ENCODE assay signal across 15 cellular contexts in genomic region chr10:121158988-121159579, GRCh38.
DNase-seq lines count a peak whose midpoint lies in the region; ATAC-seq and TF ChIP-seq lines count a peak whose summit lies in the region.
"Had no signal": no experiment of that assay in that cellular context is flagged by ENCODE, and none has a peak within 500 bp of the region (broad histone marks: within the 10 kb centered on the region; RNA-seq: fewer than 3 reads in every experiment).

No MANE protein-coding gene starts in this region.

- no peak overlapping the region for H3K4me3 ChIP-seq in smooth muscle cell
- H3K4me3 ChIP-seq: K562, PC-9, right atrium auricular region had no signal

- H3K27me3 Mint-ChIP-seq in activated CD4-positive, alpha-beta T cell treated with anti-CD3 and anti-CD28 coated beads for 36 hours: peaks cover 1% of the 10 kb centered on the region

- POLR2A ChIA-PET in activated CD4-positive, alpha-beta T cell treated with anti-CD3 and anti-CD28 coated beads for 36 hours (lab: Charles Lee): no interaction called here

- peaks cover 3% of the 10 kb centered on the region for H3K4me1 Mint-ChIP-seq in activated CD4-positive, alpha-beta T cell treated with anti-CD3 and anti-CD28 coated beads for 36 hours

- H3K27me3 ChIP-seq in foreskin keratinocyte (no peaks in the 10 kb centered on the region), smooth muscle cell (ENCODE audit: low read depth) (no peaks in the 10 kb centered on the region)
- H3K27me3 ChIP-seq: right atrium auricular region had no signal

- no peaks in the 10 kb centered on the region for H3K79me2 ChIP-seq in smooth muscle cell (ENCODE audit: low read depth)

- CTCF ChIA-PET in activated CD4-positive, alpha-beta T cell treated with anti-CD3 and anti-CD28 coated beads for 36 hours (lab: Charles Lee): no interaction called here

- no peaks in the 10 kb centered on the region for H4K20me1 ChIP-seq in smooth muscle cell (ENCODE audit: low read depth)

- H2AFZ ChIP-seq in smooth muscle cell (ENCODE audit: low read depth): no peak overlapping the region
- H2AFZ ChIP-seq: PC-9 had no signal

- H3K27ac ChIP-seq in foreskin keratinocyte (peak overlapping the region; percentile 99), smooth muscle cell (ENCODE audit: low read depth) (peak overlapping the region; percentile 68)
- H3K27ac ChIP-seq: PC-9, right atrium auricular region had no signal

- no peak overlapping the region for H3K27ac Mint-ChIP-seq in activated CD4-positive, alpha-beta T cell treated with anti-CD3 and anti-CD28 coated beads for 36 hours
- H3K27ac Mint-ChIP-seq: activated CD8-positive, alpha-beta T cell treated with anti-CD3 and anti-CD28 coated beads, Interleukin-2, amount 10 ng/mL, durations not matched to agents 7 days and 5 days; activated naive CD4-positive, alpha-beta T cell treated with anti-CD3 and anti-CD28 coated beads, Interleukin-2, amount 50 U/mL, for 72 hours; T-helper 1 cell treated with Interleukin-12 subunit alpha and Interleukin-12 subunit beta and Interleukin-4 antibody, amounts not matched to agents 30 μg/mL and 1 μg/mL, for 36 hours had no signal

- no peaks in the 10 kb centered on the region for H3F3A ChIP-seq in smooth muscle cell (ENCODE audit: low read depth)

- DNase-seq in HPDE6-E6E7 (ENCODE audit: extremely low spot score) (peak; percentile 36), NCI-H748 treated with DMSO at 0.1 percent for 48 hours (lab: John Stamatoyannopoulos, UW) (peak; percentile 40), foreskin keratinocyte (peak; percentile 93 to 96), smooth muscle cell (lab: John Stamatoyannopoulos, UW; ENCODE audit: unreplicated experiment) (no peak)
- no peak for DNase-seq in activated naive CD4-positive, alpha-beta T cell treated with Interleukin-2 at 50 U/mL for 16 hours
- no peak for DNase-seq in activated CD4-positive, alpha-beta T cell treated with anti-CD3 and anti-CD28 coated beads for 36 hours
- DNase-seq in activated T-cell treated with anti-CD3 and anti-CD28 coated beads, Interleukin-2, amount 50 U/mL, for 1 hour: no peak
- DNase-seq: activated CD8-positive, alpha-beta T cell treated with anti-CD3 and anti-CD28 coated beads, Interleukin-2, amount 10 ng/mL, durations not matched to agents 7 days and 5 days; GDM1; PC-9 had no signal

- H3K4me1 ChIP-seq in foreskin keratinocyte: peaks cover 26% of the 10 kb centered on the region
- no peaks in the 10 kb centered on the region for H3K4me1 ChIP-seq in smooth muscle cell (ENCODE audit: low read depth)
- H3K4me1 ChIP-seq: right atrium auricular region had no signal

- H3K4me2 ChIP-seq in smooth muscle cell: no peak overlapping the region
- H3K4me2 ChIP-seq: PC-9 had no signal

- no peaks in the 10 kb centered on the region for H3K36me3 ChIP-seq in smooth muscle cell (ENCODE audit: low read depth)
- H3K36me3 ChIP-seq: right atrium auricular region had no signal

- peak overlapping the region; percentile 55 for H3K9ac ChIP-seq in smooth muscle cell (ENCODE audit: low read depth)

- H3K9me3 Mint-ChIP-seq in activated CD4-positive, alpha-beta T cell treated with anti-CD3 and anti-CD28 coated beads for 36 hours (ENCODE audit: low read depth): peaks cover 6% of the 10 kb centered on the region
- H3K9me3 Mint-ChIP-seq: T-helper 1 cell treated with Interleukin-12 subunit alpha and Interleukin-12 subunit beta and Interleukin-4 antibody, amounts not matched to agents 30 μg/mL and 1 μg/mL, for 36 hours had no signal

- no peak overlapping the region for H3K4me3 Mint-ChIP-seq in activated CD4-positive, alpha-beta T cell treated with anti-CD3 and anti-CD28 coated beads for 36 hours
- H3K4me3 Mint-ChIP-seq: activated CD8-positive, alpha-beta T cell treated with anti-CD3 and anti-CD28 coated beads, Interleukin-2, amount 10 ng/mL, durations not matched to agents 7 days and 5 days; T-helper 1 cell treated with Interleukin-12 subunit alpha and Interleukin-12 subunit beta and Interleukin-4 antibody, amounts not matched to agents 30 μg/mL and 1 μg/mL, for 36 hours had no signal

- peak; percentile 76 for ATAC-seq in foreskin keratinocyte
- ATAC-seq in GM18858 (IDR thresholded peaks at IDR 0.05; ENCODE audit: unreplicated experiment): no peak
- no peak for ATAC-seq in activated CD4-positive, alpha-beta T cell treated with anti-CD3 and anti-CD28 coated beads for 36 hours
- ATAC-seq: activated CD8-positive, alpha-beta T cell treated with anti-CD3 and anti-CD28 coated beads, Interleukin-2, amount 10 ng/mL, durations not matched to agents 7 days and 5 days; K562 had no signal

- H3K9me3 ChIP-seq in smooth muscle cell (replicated peaks; ENCODE audit: low read depth): no peaks in the 10 kb centered on the region

- TF ChIP-seq CTCF in foreskin keratinocyte (conservative IDR thresholded peaks at IDR 0.05) (no peak), smooth muscle cell (IDR thresholded peaks at IDR 0.05; ENCODE audit: borderline replicate concordance, insufficient read depth, poor library complexity, severe bottlenecking) (no peak)

- 25% methylated on average over 2 of the region's 2 CpGs for WGBS in smooth muscle cell (ENCODE audit: low lambda C conversion rate)

- intact Hi-C loops in activated CD4-positive, alpha-beta T cell treated with anti-CD3 and anti-CD28 coated beads for 36 hours (cut with DNase I, micrococcal nuclease): no loop called here

- H3K36me3 Mint-ChIP-seq in activated CD4-positive, alpha-beta T cell treated with anti-CD3 and anti-CD28 coated beads for 36 hours (ENCODE audit: low read depth): no peaks in the 10 kb centered on the region
- H3K36me3 Mint-ChIP-seq: activated naive CD4-positive, alpha-beta T cell treated with anti-CD3 and anti-CD28 coated beads, Interleukin-2, amount 50 U/mL, for 72 hours had no signal

Comparison
In these comparisons a context has a peak if more than half of its experiments do, and no peak if none do; other contexts are left out.
1. DNase-seq: peak in HPDE6-E6E7 (single experiment), NCI-H748 treated with DMSO at 0.1 percent for 48 hours (single experiment) and foreskin keratinocyte (2 of 2); none in smooth muscle cell (single experiment), activated naive CD4-positive, alpha-beta T cell treated with Interleukin-2 at 50 U/mL for 16 hours (single experiment), activated CD4-positive, alpha-beta T cell treated with anti-CD3 and anti-CD28 coated beads for 36 hours (single experiment) and activated T-cell treated with anti-CD3 and anti-CD28 coated beads, Interleukin-2, amount 50 U/mL, for 1 hour (single experiment).